In the genomic region with DNA sequence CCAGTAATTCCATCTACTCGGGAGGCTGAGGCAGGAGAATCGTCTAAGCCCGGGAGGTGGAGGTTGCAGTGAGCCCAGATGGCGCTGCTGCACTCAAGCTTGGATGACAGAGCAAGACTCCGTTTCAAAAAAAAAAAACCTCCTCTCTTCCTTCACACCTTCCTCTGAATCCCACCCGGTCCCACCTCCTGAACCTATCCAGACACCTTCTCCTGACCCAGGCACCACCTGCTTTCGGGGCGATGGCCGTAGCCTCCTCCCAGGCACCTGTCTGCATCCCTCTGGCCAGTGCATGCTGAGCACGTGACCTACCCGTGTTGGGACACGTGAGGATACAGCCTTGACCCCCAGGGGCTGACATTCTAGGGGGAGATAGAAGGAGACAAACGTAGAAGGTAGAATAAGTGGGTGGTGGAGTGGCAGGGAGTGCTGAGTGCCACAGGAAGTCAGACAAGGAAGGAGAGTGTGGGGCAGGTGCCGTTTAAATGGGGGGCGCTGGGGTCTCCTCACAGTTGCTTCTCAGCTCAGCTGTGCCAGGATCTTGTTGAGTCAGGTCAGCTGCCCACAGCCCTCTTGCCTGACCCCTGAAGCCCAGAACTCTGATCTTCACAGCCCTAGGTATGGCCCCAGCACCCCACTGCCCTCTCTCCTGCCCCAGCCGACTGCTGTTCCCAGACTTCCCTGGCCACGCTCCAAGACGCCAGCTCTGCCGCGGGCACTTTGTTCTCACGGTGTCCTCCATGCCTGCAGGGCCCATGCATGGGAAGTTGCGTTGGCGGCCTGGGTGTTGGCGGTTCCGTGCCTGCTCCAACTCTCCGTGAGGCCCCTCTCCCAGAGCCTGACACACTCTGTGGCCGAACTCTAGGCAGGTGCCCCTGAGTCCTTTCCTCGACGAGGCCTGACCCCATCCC, we compare ENCODE assay signal across 18 cellular contexts. TPM values are rescaled to one million over a fixed set of nuclear protein-coding genes. Genes with fewer than 3 reads are reported as not detected.
DNase-seq lines count a peak whose midpoint lies in the region; ATAC-seq and TF ChIP-seq lines count a peak whose summit lies in the region.
"Had no signal": no experiment of that assay in that cellular context is flagged by ENCODE, and none has a peak within 500 bp of the region (broad histone marks: within the 10 kb centered on the region; RNA-seq: fewer than 3 reads in every experiment).

No MANE protein-coding gene starts in this region.

- DNase-seq in BE2C (peak; percentile 79), EH (ENCODE audit: low read depth) (peak; percentile 32), WTC11 (ENCODE audit: low spot score) (no peak), mucosa of gallbladder (ENCODE audit: low spot score) (peak; percentile 56), COR-L47 (lab: John Stamatoyannopoulos, UW) (no peak)
- DNase-seq: activated CD8-positive, alpha-beta T cell treated with anti-CD3 and anti-CD28 coated beads for 36 hours; activated naive CD4-positive, alpha-beta T cell; CD8-positive, alpha-beta memory T cell; cerebellar nuclear complex; NCI-H2029; stimulated activated CD4-positive, alpha-beta T cell treated with anti-CD3 and anti-CD28 coated beads, Interleukin-4, amount 100 ng/mL, for 1 hour; stimulated activated naive CD8-positive, alpha-beta T cell treated with anti-CD3 and anti-CD28 coated beads, Interleukin-15, amount 100 ng/mL, for 72 hours had no signal

- H3K36me3 ChIP-seq in BE2C = no peaks in the 10 kb centered on the region
- H3K36me3 ChIP-seq: esophagus muscularis mucosa, HAP-1 had no signal

- no peak overlapping the region for H3K4me3 Mint-ChIP-seq in WTC11
- H3K4me3 Mint-ChIP-seq: activated CD8-positive, alpha-beta T cell treated with anti-CD3 and anti-CD28 coated beads for 36 hours; CD8-positive, alpha-beta memory T cell; stimulated activated naive CD8-positive, alpha-beta T cell treated with anti-CD3 and anti-CD28 coated beads, Interleukin-15, amount 100 ng/mL, for 72 hours had no signal

- H3K4me3 ChIP-seq in BE2C (ENCODE audit: low read depth, low read length) = no peak overlapping the region
- H3K4me3 ChIP-seq: esophagus muscularis mucosa, HAP-1 had no signal

- H3K4me1 Mint-ChIP-seq in WTC11 = no peaks in the 10 kb centered on the region
- H3K4me1 Mint-ChIP-seq: CD8-positive, alpha-beta memory T cell had no signal

- no peaks in the 10 kb centered on the region for H3K9me3 ChIP-seq in BE2C
- H3K9me3 ChIP-seq: esophagus muscularis mucosa, HAP-1 had no signal

- H3K9me3 Mint-ChIP-seq in WTC11 = no peaks in the 10 kb centered on the region
- H3K9me3 Mint-ChIP-seq: activated CD8-positive, alpha-beta T cell treated with anti-CD3 and anti-CD28 coated beads for 36 hours; CD8-positive, alpha-beta memory T cell; IgD-negative memory B cell; stimulated activated naive CD8-positive, alpha-beta T cell treated with anti-CD3 and anti-CD28 coated beads, Interleukin-15, amount 100 ng/mL, for 72 hours had no signal

- H3K4me1 ChIP-seq in BE2C = peaks cover 4% of the 10 kb centered on the region
- H3K4me1 ChIP-seq: HAP-1 had no signal

- TF ChIP-seq CTCF in BE2C (IDR thresholded peaks at IDR 0.05; ENCODE audit: low read depth, low read length) (peak; percentile 15; the same call in 1 of the 2 replicates), WTC11 (IDR thresholded peaks at IDR 0.05) (no peak)

- H3K27ac Mint-ChIP-seq in WTC11 = peak overlapping the region; percentile 14; the same call in 1 of the 2 replicates
- H3K27ac Mint-ChIP-seq: activated CD8-positive, alpha-beta T cell treated with anti-CD3 and anti-CD28 coated beads for 36 hours had no signal

- H3K27me3 ChIP-seq in BE2C = peaks cover 17% of the 10 kb centered on the region

- peaks cover 5% of the 10 kb centered on the region for H3K27me3 Mint-ChIP-seq in WTC11 (ENCODE audit: low read depth)
- H3K27me3 Mint-ChIP-seq: activated CD8-positive, alpha-beta T cell treated with anti-CD3 and anti-CD28 coated beads for 36 hours had no signal

- CTCF ChIA-PET in WTC11 (lab: Charles Lee) = interaction anchor here (1.1 to 1.6 kb wide), 4 partner anchors 17 to 86 kb away, joined by 3 to 6 read pairs (median 5); a partner anchor contains a TSS

- no peaks in the 10 kb centered on the region for H3K36me3 Mint-ChIP-seq in WTC11
- H3K36me3 Mint-ChIP-seq: CD8-positive, alpha-beta memory T cell; IgD-negative memory B cell had no signal

- POLR2A ChIA-PET in WTC11 (lab: Charles Lee) = interaction anchor here (1.0 kb wide), 1 partner anchor 12 kb away, joined by 3 read pairs; no protein-coding TSS in a partner anchor

- ATAC-seq in WTC11 (no peak), GM19035 (IDR thresholded peaks at IDR 0.05; ENCODE audit: unreplicated experiment) (no peak), HG02759 (IDR thresholded peaks at IDR 0.05; ENCODE audit: unreplicated experiment) (no peak), HG02884 (IDR thresholded peaks at IDR 0.05; ENCODE audit: unreplicated experiment) (no peak)
- ATAC-seq: activated CD8-positive, alpha-beta T cell treated with anti-CD3 and anti-CD28 coated beads for 36 hours; stimulated activated naive CD8-positive, alpha-beta T cell treated with anti-CD3 and anti-CD28 coated beads, Interleukin-15, amount 100 ng/mL, for 72 hours had no signal

TF ChIP-seq in WTC11, 78 proteins besides CTCF, POLR2A, EP300 and RAD21:
- TF ChIP-seq, protein P1, sequence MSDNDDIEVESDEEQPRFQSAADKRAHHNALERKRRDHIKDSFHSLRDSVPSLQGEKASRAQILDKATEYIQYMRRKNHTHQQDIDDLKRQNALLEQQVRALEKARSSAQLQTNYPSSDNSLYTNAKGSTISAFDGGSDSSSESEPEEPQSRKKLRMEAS (CRISPR knock-in tag; IDR thresholded peaks at IDR 0.05) = peak; percentile 37; the same call in 1 of the 2 replicates
- no peak for TF ChIP-seq ZNF671 (CRISPR knock-in tag; IDR thresholded peaks at IDR 0.05)
- 0 out of 2 replicates have a peak, but pooled peaks have one; percentile 21 for TF ChIP-seq TP53 (CRISPR knock-in tag; IDR thresholded peaks at IDR 0.05)
- TF ChIP-seq, protein P2, sequence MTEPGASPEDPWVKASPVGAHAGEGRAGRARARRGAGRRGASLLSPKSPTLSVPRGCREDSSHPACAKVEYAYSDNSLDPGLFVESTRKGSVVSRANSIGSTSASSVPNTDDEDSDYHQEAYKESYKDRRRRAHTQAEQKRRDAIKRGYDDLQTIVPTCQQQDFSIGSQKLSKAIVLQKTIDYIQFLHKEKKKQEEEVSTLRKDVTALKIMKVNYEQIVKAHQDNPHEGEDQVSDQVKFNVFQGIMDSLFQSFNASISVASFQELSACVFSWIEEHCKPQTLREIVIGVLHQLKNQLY (CRISPR knock-in tag; IDR thresholded peaks at IDR 0.05) = no peak
- TF ChIP-seq, protein P3, sequence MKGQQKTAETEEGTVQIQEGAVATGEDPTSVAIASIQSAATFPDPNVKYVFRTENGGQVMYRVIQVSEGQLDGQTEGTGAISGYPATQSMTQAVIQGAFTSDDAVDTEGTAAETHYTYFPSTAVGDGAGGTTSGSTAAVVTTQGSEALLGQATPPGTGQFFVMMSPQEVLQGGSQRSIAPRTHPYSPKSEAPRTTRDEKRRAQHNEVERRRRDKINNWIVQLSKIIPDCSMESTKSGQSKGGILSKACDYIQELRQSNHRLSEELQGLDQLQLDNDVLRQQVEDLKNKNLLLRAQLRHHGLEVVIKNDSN (CRISPR knock-in tag; IDR thresholded peaks at IDR 0.05) = peak; percentile 79; the same call in 1 of the 2 replicates
- TF ChIP-seq, protein P4, sequence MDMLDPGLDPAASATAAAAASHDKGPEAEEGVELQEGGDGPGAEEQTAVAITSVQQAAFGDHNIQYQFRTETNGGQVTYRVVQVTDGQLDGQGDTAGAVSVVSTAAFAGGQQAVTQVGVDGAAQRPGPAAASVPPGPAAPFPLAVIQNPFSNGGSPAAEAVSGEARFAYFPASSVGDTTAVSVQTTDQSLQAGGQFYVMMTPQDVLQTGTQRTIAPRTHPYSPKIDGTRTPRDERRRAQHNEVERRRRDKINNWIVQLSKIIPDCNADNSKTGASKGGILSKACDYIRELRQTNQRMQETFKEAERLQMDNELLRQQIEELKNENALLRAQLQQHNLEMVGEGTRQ (CRISPR knock-in tag; IDR thresholded peaks at IDR 0.05) = 0 out of 2 replicates have a peak, but pooled peaks have one; percentile 46
- TF ChIP-seq GABPB1 (CRISPR knock-in tag; IDR thresholded peaks at IDR 0.05) = peak; percentile 54
- TF ChIP-seq ZNF263 (CRISPR knock-in tag; IDR thresholded peaks at IDR 0.05; ENCODE audit: low read depth) = no peak
- TF ChIP-seq, protein P5, sequence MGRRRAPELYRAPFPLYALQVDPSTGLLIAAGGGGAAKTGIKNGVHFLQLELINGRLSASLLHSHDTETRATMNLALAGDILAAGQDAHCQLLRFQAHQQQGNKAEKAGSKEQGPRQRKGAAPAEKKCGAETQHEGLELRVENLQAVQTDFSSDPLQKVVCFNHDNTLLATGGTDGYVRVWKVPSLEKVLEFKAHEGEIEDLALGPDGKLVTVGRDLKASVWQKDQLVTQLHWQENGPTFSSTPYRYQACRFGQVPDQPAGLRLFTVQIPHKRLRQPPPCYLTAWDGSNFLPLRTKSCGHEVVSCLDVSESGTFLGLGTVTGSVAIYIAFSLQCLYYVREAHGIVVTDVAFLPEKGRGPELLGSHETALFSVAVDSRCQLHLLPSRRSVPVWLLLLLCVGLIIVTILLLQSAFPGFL (CRISPR knock-in tag; IDR thresholded peaks at IDR 0.05; ENCODE audit: borderline replicate concordance) = no peak

RNA-seq across cellular contexts. Expression of a gene that starts 1.2 kb away (rescaled TPM):
- 0.48 TPM for polyA plus RNA-seq in BE2C (2012; ENCODE audit: insufficient read depth, insufficient read length, low read depth)
- total RNA-seq in WTC11 (2021) = 0.33 to 0.57 TPM (median 0.41 TPM) in 3 replicates
- 1.6 TPM for total RNA-seq in mucosa of gallbladder
- total RNA-seq: esophagus muscularis mucosa had no signal
- polyA plus RNA-seq: CD8-positive, alpha-beta memory T cell; IgD-negative memory B cell had no signal

RNA-seq across cellular contexts. Expression of a gene that starts 4.1 kb away (rescaled TPM):
- 13.9 TPM for polyA plus RNA-seq in BE2C (2012; ENCODE audit: insufficient read depth, insufficient read length, low read depth)
- total RNA-seq in WTC11 (2021) (6.3 to 10.9 TPM (median 7.6 TPM) in 3 replicates), mucosa of gallbladder (5.1 TPM)

RNA-seq across cellular contexts. Expression of a gene that starts 10.6 kb away (rescaled TPM):
- polyA plus RNA-seq in BE2C (2012; ENCODE audit: insufficient read depth, insufficient read length, low read depth) = 103 TPM
- total RNA-seq in WTC11 (2021) (87.1 to 108 TPM (median 91.5 TPM) in 3 replicates), mucosa of gallbladder (95.8 TPM)

RNA-seq across cellular contexts. Expression of a gene that starts 22.0 kb away (rescaled TPM):
- 126 TPM for polyA plus RNA-seq in BE2C (2012; ENCODE audit: insufficient read depth, insufficient read length, low read depth)
- total RNA-seq in WTC11 (2021) = 38.1 to 43.7 TPM (median 39.8 TPM) in 3 replicates
- total RNA-seq in mucosa of gallbladder = 89.1 TPM

RNA-seq across cellular contexts. Expression of a gene that starts 22.5 kb away (rescaled TPM):
- polyA plus RNA-seq in BE2C (2012; ENCODE audit: insufficient read depth, insufficient read length, low read depth) = 201 TPM
- 69.8 to 78.4 TPM (median 70.3 TPM) in 3 replicates for total RNA-seq in WTC11 (2021)
- total RNA-seq in mucosa of gallbladder = 35.2 TPM

Comparison
In these comparisons a context has a peak if more than half of its experiments do, and no peak if none do; other contexts are left out.
1. DNase-seq: peak in BE2C (single experiment), EH (single experiment) and mucosa of gallbladder (single experiment); none in WTC11 (single experiment) and COR-L47 (single experiment).